1 cellular context compared by ENCODE assay signal in the genomic region with DNA sequence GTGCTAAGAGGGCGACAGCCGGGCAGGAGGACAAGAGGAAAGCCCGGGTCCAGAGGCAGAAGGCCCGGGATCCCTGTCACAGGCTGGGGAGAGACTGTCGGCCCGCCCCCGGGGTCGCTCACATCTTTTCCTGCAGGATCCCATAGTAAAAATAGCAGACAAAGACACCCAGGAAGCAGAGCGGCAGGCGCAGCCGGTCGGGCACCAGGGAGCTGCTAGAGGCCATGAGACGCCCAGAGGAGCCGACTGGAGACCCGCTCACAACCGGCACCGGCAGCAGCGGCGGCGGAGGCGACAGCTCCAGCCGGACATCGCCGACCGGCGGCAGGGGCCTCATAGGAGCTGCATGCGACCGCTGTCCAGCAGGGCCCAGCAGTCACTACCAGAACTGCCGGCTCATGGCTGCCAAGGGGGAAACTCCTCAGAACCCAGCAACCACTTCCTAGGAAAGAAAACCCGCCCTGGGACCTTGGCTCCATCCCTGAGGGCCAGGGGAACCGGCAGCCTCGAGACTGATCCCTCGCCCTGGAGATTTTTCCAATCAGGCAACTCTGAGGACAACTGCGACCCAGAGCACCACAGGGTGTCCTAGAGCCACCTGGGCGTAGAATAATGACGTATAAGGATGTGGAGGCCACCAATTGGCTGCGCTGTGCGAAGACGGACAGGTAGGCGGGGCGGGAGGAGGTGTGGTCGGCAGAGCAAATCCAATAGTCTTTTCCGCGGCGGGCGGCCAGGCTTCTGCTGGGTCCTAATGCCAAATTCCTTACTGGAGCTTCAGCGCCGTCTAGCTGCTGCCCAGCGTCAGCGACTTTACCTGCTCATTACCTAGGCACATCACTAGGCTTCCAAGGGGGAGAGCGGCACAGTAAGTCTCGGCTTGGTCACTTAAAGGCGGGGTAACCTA.
TF ChIP-seq lines count a peak whose summit lies in the region.

A gene with protein sequence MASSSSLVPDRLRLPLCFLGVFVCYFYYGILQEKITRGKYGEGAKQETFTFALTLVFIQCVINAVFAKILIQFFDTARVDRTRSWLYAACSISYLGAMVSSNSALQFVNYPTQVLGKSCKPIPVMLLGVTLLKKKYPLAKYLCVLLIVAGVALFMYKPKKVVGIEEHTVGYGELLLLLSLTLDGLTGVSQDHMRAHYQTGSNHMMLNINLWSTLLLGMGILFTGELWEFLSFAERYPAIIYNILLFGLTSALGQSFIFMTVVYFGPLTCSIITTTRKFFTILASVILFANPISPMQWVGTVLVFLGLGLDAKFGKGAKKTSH (minus strand): TSS at position 357 of the 907 bp plus-strand sequence. CDS start 131 bp downstream, at position 226.

TF ChIP-seq in HepG2, 621 proteins besides CTCF, POLR2A, EP300 and RAD21 (continued from another document and continues in another):
- TF ChIP-seq ZNF772 (CRISPR knock-in tag; IDR thresholded peaks at IDR 0.05) (peak; percentile 33; the same call in 1 of the 2 replicates), SP140L (CRISPR knock-in tag; IDR thresholded peaks at IDR 0.05; ENCODE audit: borderline replicate concordance) (peak; percentile 93; the same call in 1 of the 2 replicates), NR2F1 (CRISPR knock-in tag; IDR thresholded peaks at IDR 0.05) (no peak), GABPB1 (CRISPR knock-in tag; IDR thresholded peaks at IDR 0.05) (peak; percentile 85), PHB2 (IDR thresholded peaks at IDR 0.05; ENCODE audit: partially characterized antibody) (no peak), REPIN1 (CRISPR knock-in tag; IDR thresholded peaks at IDR 0.05; ENCODE audit: borderline replicate concordance, low read depth) (peak; percentile 84), MAFF (IDR thresholded peaks at IDR 0.05; ENCODE audit: low read depth, low read length) (no peak), SOX5 (CRISPR knock-in tag; IDR thresholded peaks at IDR 0.05; ENCODE audit: borderline replicate concordance) (0 out of 2 replicates have a peak, but pooled peaks have one; percentile 50), ZNF337 (CRISPR knock-in tag; IDR thresholded peaks at IDR 0.05; ENCODE audit: borderline replicate concordance, low read depth) (peak; percentile 70; the same call in 1 of the 2 replicates), SOX13 (IDR thresholded peaks at IDR 0.05) (0 out of 2 replicates have a peak, but pooled peaks have one; percentile 11), SOX13 (CRISPR knock-in tag; conservative IDR thresholded peaks at IDR 0.05 in 1 of 2, IDR thresholded peaks at IDR 0.05 in 1 of 2) (peak in 1 of 2 experiments; percentile 52; a peak in 1 of 4 replicates), NONO (IDR thresholded peaks at IDR 0.05) (no peak), NONO (CRISPR knock-in tag; conservative IDR thresholded peaks at IDR 0.05) (peak; percentile 85), TSC22D2 (CRISPR knock-in tag; IDR thresholded peaks at IDR 0.05; ENCODE audit: borderline replicate concordance) (peak; percentile 75; the same call in 1 of the 2 replicates), KDM4B (CRISPR knock-in tag; IDR thresholded peaks at IDR 0.05) (0 out of 2 replicates have a peak, but pooled peaks have one; percentile 63), YEATS4 (CRISPR knock-in tag; IDR thresholded peaks at IDR 0.05; ENCODE audit: borderline replicate concordance) (peak; percentile 81; the same call in 1 of the 2 replicates), NFE2L2 (IDR thresholded peaks at IDR 0.05; ENCODE audit: low read length) (0 out of 2 replicates have a peak, but pooled peaks have one; percentile 5), ZNF333 (CRISPR knock-in tag; IDR thresholded peaks at IDR 0.05; ENCODE audit: borderline replicate concordance) (peak; percentile 64), RFXANK (CRISPR knock-in tag; IDR thresholded peaks at IDR 0.05) (peak; percentile 57; the same call in 1 of the 2 replicates), ATRX (CRISPR knock-in tag; IDR thresholded peaks at IDR 0.05; ENCODE audit: borderline replicate concordance) (no peak), SMAD3 (CRISPR knock-in tag; IDR thresholded peaks at IDR 0.05) (peak; percentile 36; the same call in 1 of the 2 replicates), LCORL (IDR thresholded peaks at IDR 0.05) (no peak), LCORL (CRISPR knock-in tag; IDR thresholded peaks at IDR 0.05) (no peak; the same call in 1 of the 2 replicates), GFI1 (CRISPR knock-in tag; IDR thresholded peaks at IDR 0.05; ENCODE audit: borderline replicate concordance) (peak; percentile 47; the same call in 1 of the 2 replicates), XRCC5 (optimal IDR thresholded peaks at IDR 0.05; ENCODE audit: low read length) (peak; percentile 100), ZNF430 (CRISPR knock-in tag; IDR thresholded peaks at IDR 0.05) (peak; percentile 11; the same call in 1 of the 2 replicates), MIXL1 (CRISPR knock-in tag; IDR thresholded peaks at IDR 0.05) (peak; percentile 88), ZNF317 (CRISPR knock-in tag; IDR thresholded peaks at IDR 0.05) (peak; percentile 71), ZFP36L2 (CRISPR knock-in tag; IDR thresholded peaks at IDR 0.05) (no peak), ZNF615 (CRISPR knock-in tag; IDR thresholded peaks at IDR 0.05; ENCODE audit: borderline replicate concordance) (peak; percentile 11; the same call in 1 of the 2 replicates), MBNL3 (CRISPR knock-in tag; conservative IDR thresholded peaks at IDR 0.05) (no peak), ZBTB38 (CRISPR knock-in tag; IDR thresholded peaks at IDR 0.05) (peak; percentile 67; the same call in 1 of the 2 replicates), ZFP37 (CRISPR knock-in tag; IDR thresholded peaks at IDR 0.05; ENCODE audit: borderline replicate concordance) (no peak; the same call in 1 of the 2 replicates)
- TF ChIP-seq, protein P1, sequence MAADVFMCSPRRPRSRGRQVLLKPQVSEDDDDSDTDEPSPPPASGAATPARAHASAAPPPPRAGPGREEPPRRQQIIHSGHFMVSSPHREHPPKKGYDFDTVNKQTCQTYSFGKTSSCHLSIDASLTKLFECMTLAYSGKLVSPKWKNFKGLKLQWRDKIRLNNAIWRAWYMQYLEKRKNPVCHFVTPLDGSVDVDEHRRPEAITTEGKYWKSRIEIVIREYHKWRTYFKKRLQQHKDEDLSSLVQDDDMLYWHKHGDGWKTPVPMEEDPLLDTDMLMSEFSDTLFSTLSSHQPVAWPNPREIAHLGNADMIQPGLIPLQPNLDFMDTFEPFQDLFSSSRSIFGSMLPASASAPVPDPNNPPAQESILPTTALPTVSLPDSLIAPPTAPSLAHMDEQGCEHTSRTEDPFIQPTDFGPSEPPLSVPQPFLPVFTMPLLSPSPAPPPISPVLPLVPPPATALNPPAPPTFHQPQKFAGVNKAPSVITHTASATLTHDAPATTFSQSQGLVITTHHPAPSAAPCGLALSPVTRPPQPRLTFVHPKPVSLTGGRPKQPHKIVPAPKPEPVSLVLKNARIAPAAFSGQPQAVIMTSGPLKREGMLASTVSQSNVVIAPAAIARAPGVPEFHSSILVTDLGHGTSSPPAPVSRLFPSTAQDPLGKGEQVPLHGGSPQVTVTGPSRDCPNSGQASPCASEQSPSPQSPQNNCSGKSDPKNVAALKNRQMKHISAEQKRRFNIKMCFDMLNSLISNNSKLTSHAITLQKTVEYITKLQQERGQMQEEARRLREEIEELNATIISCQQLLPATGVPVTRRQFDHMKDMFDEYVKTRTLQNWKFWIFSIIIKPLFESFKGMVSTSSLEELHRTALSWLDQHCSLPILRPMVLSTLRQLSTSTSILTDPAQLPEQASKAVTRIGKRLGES (CRISPR knock-in tag; IDR thresholded peaks at IDR 0.05; ENCODE audit: borderline replicate concordance), result no peak
- TF ChIP-seq, protein P2, sequence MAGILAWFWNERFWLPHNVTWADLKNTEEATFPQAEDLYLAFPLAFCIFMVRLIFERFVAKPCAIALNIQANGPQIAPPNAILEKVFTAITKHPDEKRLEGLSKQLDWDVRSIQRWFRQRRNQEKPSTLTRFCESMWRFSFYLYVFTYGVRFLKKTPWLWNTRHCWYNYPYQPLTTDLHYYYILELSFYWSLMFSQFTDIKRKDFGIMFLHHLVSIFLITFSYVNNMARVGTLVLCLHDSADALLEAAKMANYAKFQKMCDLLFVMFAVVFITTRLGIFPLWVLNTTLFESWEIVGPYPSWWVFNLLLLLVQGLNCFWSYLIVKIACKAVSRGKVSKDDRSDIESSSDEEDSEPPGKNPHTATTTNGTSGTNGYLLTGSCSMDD (CRISPR knock-in tag; IDR thresholded peaks at IDR 0.05), result no peak
- TF ChIP-seq, protein P3, sequence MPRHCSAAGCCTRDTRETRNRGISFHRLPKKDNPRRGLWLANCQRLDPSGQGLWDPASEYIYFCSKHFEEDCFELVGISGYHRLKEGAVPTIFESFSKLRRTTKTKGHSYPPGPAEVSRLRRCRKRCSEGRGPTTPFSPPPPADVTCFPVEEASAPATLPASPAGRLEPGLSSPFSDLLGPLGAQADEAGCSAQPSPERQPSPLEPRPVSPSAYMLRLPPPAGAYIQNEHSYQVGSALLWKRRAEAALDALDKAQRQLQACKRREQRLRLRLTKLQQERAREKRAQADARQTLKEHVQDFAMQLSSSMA (CRISPR knock-in tag; IDR thresholded peaks at IDR 0.05), result peak; percentile 27; the same call in 1 of the 2 replicates
- TF ChIP-seq, protein P4, sequence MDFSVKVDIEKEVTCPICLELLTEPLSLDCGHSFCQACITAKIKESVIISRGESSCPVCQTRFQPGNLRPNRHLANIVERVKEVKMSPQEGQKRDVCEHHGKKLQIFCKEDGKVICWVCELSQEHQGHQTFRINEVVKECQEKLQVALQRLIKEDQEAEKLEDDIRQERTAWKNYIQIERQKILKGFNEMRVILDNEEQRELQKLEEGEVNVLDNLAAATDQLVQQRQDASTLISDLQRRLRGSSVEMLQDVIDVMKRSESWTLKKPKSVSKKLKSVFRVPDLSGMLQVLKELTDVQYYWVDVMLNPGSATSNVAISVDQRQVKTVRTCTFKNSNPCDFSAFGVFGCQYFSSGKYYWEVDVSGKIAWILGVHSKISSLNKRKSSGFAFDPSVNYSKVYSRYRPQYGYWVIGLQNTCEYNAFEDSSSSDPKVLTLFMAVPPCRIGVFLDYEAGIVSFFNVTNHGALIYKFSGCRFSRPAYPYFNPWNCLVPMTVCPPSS (IDR thresholded peaks at IDR 0.05), result no peak
- TF ChIP-seq, protein P5, sequence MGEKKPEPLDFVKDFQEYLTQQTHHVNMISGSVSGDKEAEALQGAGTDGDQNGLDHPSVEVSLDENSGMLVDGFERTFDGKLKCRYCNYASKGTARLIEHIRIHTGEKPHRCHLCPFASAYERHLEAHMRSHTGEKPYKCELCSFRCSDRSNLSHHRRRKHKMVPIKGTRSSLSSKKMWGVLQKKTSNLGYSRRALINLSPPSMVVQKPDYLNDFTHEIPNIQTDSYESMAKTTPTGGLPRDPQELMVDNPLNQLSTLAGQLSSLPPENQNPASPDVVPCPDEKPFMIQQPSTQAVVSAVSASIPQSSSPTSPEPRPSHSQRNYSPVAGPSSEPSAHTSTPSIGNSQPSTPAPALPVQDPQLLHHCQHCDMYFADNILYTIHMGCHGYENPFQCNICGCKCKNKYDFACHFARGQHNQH (CRISPR knock-in tag; IDR thresholded peaks at IDR 0.05), result peak; percentile 89
- TF ChIP-seq, protein P6, sequence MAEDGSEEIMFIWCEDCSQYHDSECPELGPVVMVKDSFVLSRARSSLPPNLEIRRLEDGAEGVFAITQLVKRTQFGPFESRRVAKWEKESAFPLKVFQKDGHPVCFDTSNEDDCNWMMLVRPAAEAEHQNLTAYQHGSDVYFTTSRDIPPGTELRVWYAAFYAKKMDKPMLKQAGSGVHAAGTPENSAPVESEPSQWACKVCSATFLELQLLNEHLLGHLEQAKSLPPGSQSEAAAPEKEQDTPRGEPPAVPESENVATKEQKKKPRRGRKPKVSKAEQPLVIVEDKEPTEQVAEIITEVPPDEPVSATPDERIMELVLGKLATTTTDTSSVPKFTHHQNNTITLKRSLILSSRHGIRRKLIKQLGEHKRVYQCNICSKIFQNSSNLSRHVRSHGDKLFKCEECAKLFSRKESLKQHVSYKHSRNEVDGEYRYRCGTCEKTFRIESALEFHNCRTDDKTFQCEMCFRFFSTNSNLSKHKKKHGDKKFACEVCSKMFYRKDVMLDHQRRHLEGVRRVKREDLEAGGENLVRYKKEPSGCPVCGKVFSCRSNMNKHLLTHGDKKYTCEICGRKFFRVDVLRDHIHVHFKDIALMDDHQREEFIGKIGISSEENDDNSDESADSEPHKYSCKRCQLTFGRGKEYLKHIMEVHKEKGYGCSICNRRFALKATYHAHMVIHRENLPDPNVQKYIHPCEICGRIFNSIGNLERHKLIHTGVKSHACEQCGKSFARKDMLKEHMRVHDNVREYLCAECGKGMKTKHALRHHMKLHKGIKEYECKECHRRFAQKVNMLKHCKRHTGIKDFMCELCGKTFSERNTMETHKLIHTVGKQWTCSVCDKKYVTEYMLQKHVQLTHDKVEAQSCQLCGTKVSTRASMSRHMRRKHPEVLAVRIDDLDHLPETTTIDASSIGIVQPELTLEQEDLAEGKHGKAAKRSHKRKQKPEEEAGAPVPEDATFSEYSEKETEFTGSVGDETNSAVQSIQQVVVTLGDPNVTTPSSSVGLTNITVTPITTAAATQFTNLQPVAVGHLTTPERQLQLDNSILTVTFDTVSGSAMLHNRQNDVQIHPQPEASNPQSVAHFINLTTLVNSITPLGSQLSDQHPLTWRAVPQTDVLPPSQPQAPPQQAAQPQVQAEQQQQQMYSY (CRISPR knock-in tag; IDR thresholded peaks at IDR 0.05), result no peak
- TF ChIP-seq, protein P7, sequence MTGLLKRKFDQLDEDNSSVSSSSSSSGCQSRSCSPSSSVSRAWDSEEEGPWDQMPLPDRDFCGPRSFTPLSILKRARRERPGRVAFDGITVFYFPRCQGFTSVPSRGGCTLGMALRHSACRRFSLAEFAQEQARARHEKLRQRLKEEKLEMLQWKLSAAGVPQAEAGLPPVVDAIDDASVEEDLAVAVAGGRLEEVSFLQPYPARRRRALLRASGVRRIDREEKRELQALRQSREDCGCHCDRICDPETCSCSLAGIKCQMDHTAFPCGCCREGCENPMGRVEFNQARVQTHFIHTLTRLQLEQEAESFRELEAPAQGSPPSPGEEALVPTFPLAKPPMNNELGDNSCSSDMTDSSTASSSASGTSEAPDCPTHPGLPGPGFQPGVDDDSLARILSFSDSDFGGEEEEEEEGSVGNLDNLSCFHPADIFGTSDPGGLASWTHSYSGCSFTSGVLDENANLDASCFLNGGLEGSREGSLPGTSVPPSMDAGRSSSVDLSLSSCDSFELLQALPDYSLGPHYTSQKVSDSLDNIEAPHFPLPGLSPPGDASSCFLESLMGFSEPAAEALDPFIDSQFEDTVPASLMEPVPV (CRISPR knock-in tag; IDR thresholded peaks at IDR 0.05), result 0 out of 2 replicates have a peak, but pooled peaks have one; percentile 46
- TF ChIP-seq, protein P8, sequence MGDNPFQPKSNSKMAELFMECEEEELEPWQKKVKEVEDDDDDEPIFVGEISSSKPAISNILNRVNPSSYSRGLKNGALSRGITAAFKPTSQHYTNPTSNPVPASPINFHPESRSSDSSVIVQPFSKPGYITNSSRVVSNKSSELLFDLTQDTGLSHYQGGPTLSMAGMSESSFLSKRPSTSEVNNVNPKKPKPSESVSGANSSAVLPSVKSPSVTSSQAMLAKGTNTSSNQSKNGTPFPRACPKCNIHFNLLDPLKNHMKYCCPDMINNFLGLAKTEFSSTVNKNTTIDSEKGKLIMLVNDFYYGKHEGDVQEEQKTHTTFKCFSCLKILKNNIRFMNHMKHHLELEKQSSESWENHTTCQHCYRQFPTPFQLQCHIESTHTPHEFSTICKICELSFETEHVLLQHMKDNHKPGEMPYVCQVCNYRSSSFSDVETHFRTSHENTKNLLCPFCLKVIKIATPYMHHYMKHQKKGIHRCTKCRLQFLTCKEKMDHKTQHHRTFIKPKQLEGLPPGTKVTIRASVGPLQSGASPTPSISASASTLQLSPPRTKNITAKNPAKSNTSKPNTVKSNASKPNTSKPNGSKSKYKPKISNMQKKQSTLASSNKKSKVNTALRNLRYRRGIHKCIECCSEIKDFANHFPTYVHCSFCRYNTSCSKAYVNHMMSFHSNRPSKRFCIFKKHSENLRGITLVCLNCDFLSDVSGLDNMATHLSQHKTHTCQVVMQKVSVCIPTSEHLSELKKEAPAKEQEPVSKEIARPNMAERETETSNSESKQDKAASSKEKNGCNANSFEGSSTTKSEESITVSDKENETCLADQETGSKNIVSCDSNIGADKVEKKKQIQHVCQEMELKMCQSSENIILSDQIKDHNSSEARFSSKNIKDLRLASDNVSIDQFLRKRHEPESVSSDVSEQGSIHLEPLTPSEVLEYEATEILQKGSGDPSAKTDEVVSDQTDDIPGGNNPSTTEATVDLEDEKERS (CRISPR knock-in tag; IDR thresholded peaks at IDR 0.05), result no peak
